Comparison of ENCODE assay signal across 16 cellular contexts in the genomic region with DNA sequence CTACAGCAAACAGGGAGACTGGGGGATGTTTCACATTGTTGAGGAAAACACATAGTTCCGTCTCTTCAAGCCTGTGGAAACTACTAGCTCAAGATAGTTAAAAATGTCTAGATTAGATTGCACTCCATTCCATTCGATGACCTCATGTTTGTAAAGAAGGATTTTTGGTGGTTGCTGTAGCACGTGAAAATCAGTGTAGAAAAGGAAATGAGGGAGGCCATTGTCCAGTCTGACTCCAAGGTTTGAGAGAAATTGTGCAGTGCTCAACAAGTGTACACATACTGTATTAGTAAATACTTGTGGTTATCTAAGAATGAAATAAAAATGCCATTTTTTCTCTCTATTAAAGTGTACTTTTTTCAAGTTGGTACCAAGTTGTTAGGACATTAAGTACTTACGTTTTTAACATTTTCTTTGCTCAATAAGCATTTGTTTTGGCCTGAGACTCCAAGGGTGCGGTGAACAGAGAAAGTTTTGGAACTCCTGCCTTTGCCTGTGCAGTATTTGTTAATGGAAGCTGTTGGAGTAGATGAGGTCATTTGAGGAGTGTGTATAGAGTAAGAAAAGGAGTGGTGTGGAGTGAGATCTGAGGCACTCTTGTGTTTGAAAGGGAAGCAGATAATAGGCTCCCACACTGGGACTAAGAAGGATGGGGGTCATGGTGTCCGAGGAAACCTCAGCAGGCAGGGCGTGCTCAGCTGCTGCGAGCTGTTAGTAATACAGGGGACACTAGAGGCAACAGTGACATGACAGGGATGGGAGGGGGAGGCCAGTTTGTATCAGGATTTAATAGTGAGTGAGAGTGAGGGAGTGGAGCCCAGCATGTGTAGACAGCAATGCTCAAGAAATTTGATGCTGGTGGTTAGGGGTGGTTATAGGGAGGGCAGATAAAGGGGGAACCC. TPM values are rescaled to one million over a fixed set of nuclear protein-coding genes. Genes with fewer than 3 reads are reported as not detected.
DNase-seq lines count a peak whose midpoint lies in the region; ATAC-seq and TF ChIP-seq lines count a peak whose summit lies in the region.
"Had no signal": no experiment of that assay in that cellular context is flagged by ENCODE, and none has a peak within 500 bp of the region (broad histone marks: within the 10 kb centered on the region; RNA-seq: fewer than 3 reads in every experiment).

No MANE protein-coding gene starts in this region.

- peak; percentile 20 for DNase-seq in AG04450 (ENCODE audit: low read depth, low spot score)
- peak; percentile 81 for DNase-seq in HFFc6
- peak; percentile 57 for DNase-seq in ecto neural progenitor cell (ENCODE audit: low spot score)
- peak in 1 of 2 donors; percentile 39 for DNase-seq in left lung
- DNase-seq in central memory CD4-positive, alpha-beta T cell = no peak
- DNase-seq in GM20000 (ENCODE audit: low spot score) = no peak
- no peak for DNase-seq in activated CD4-positive, alpha-beta T cell treated with anti-CD3 and anti-CD28 coated beads, Interleukin-2, amount 10 ng/mL, durations not matched to agents 24 days and 14 days
- DNase-seq: kidney, NCI-H2081 treated with DMSO at 0.1 percent for 48 hours, ovary, PC-9, T1000 had no signal

- no peaks in the 10 kb centered on the region for H3K27me3 ChIP-seq in AG04450 (ENCODE audit: control insufficient read depth, insufficient read depth, low read length)
- peaks cover 4 to 45% of the 10 kb centered on the region in 2 donors for H3K27me3 ChIP-seq in left lung
- H3K27me3 ChIP-seq: ovary had no signal

- H3K27ac Mint-ChIP-seq in HFFc6 = no peak overlapping the region
- H3K27ac Mint-ChIP-seq in activated CD4-positive, alpha-beta T cell treated with anti-CD3 and anti-CD28 coated beads, Interleukin-2, amount 10 ng/mL, durations not matched to agents 24 days and 14 days = no peak overlapping the region
- H3K27ac Mint-ChIP-seq: activated naive CD8-positive, alpha-beta T cell; IgD-negative memory B cell had no signal

- H3K36me3 Mint-ChIP-seq in HFFc6 (ENCODE audit: low read depth) = peaks cover 9% of the 10 kb centered on the region
- no peaks in the 10 kb centered on the region for H3K36me3 Mint-ChIP-seq in activated CD4-positive, alpha-beta T cell treated with anti-CD3 and anti-CD28 coated beads, Interleukin-2, amount 10 ng/mL, durations not matched to agents 24 days and 14 days (ENCODE audit: low read depth)
- H3K36me3 Mint-ChIP-seq: activated naive CD8-positive, alpha-beta T cell; IgD-negative memory B cell had no signal

- H3K27ac ChIP-seq in AG04450 (ENCODE audit: low read depth, low read length) (peak overlapping the region; percentile 79), left lung (peak overlapping the region in 1 of 2 donors; percentile 37)
- H3K27ac ChIP-seq: BLaER1 treated with 17β-estradiol and CSF1 and Interleukin-3, amounts not matched to agents 10 nM and 100 nM; ovary; PC-9 had no signal

- CTCF ChIA-PET in AG04450 (lab: Charles Lee) = interaction anchor here (1.6 kb wide), 1 partner anchor 136 kb away, joined by 7 read pairs; no protein-coding TSS in a partner anchor

- H3K9me3 Mint-ChIP-seq in HFFc6 = no peaks in the 10 kb centered on the region
- H3K9me3 Mint-ChIP-seq in activated CD4-positive, alpha-beta T cell treated with anti-CD3 and anti-CD28 coated beads, Interleukin-2, amount 10 ng/mL, durations not matched to agents 24 days and 14 days = no peaks in the 10 kb centered on the region

- H3K36me3 ChIP-seq in left lung = no peaks in the 10 kb centered on the region
- H3K36me3 ChIP-seq: BLaER1 treated with 17β-estradiol and CSF1 and Interleukin-3, amounts not matched to agents 10 nM and 100 nM; ovary had no signal

- H3K27me3 Mint-ChIP-seq in HFFc6 (ENCODE audit: insufficient read depth) = no peaks in the 10 kb centered on the region
- peaks cover 16% of the 10 kb centered on the region for H3K27me3 Mint-ChIP-seq in activated CD4-positive, alpha-beta T cell treated with anti-CD3 and anti-CD28 coated beads, Interleukin-2, amount 10 ng/mL, durations not matched to agents 24 days and 14 days

- H3K4me1 Mint-ChIP-seq in HFFc6 (ENCODE audit: low read depth) = peaks cover 48% of the 10 kb centered on the region
- no peaks in the 10 kb centered on the region for H3K4me1 Mint-ChIP-seq in activated CD4-positive, alpha-beta T cell treated with anti-CD3 and anti-CD28 coated beads, Interleukin-2, amount 10 ng/mL, durations not matched to agents 24 days and 14 days

- TF ChIP-seq CTCF in AG04450 (IDR thresholded peaks at IDR 0.05; ENCODE audit: low read depth, low read length) (no peak), HFFc6 (IDR thresholded peaks at IDR 0.05) (no peak), left lung (IDR thresholded peaks at IDR 0.05) (no peak), GM20000 (IDR thresholded peaks at IDR 0.05; ENCODE audit: extremely low read depth, missing control alignments) (no peak)

- ATAC-seq in left lung = peak; percentile 64
- no peak for ATAC-seq in HG03460 (IDR thresholded peaks at IDR 0.05; ENCODE audit: unreplicated experiment)

- intact Hi-C loops in left lung (cut with DNase I) = no loop called here
- intact Hi-C loops in activated CD4-positive, alpha-beta T cell treated with anti-CD3 and anti-CD28 coated beads, Interleukin-2, amount 10 ng/mL, durations not matched to agents 24 days and 14 days (cut with micrococcal nuclease) = no loop called here

- H3K4me3 ChIP-seq in AG04450 (ENCODE audit: low read depth, low read length) (no peak overlapping the region), left lung (no peak overlapping the region)
- H3K4me3 ChIP-seq: BLaER1 treated with 17β-estradiol and CSF1 and Interleukin-3, amounts not matched to agents 10 nM and 100 nM; ovary; PC-9 had no signal

- POLR2A ChIA-PET in AG04450 (lab: Yijun Ruan, JAX) = no interaction called here

- H3K4me1 ChIP-seq in left lung = peaks cover 6 to 9% of the 10 kb centered on the region in 2 donors

- H3K9me3 ChIP-seq in AG04450 (ENCODE audit: control insufficient read depth, insufficient read depth, low read length) (no peaks in the 10 kb centered on the region), left lung (no peaks in the 10 kb centered on the region)
- H3K9me3 ChIP-seq: ovary had no signal

- no peak overlapping the region for H3K4me3 Mint-ChIP-seq in HFFc6
- H3K4me3 Mint-ChIP-seq in activated CD4-positive, alpha-beta T cell treated with anti-CD3 and anti-CD28 coated beads, Interleukin-2, amount 10 ng/mL, durations not matched to agents 24 days and 14 days = no peak overlapping the region
- H3K4me3 Mint-ChIP-seq: activated naive CD8-positive, alpha-beta T cell; IgD-negative memory B cell had no signal

RNA-seq across cellular contexts. Expression of gene WASF3, which starts 4.4 kb away (rescaled TPM):
- 8.3 and 11.3 TPM in 2 replicates for polyA plus RNA-seq in AG04450 (2011; rRNA removed)
- polyA minus RNA-seq in AG04450 (2011; rRNA and poly(A)+ RNA removed) = 3.3 and 4.0 TPM in 2 replicates
- 10 to 100 TPM; 26.4 to 32.9 (median 28.2) TPM for total RNA-seq in HFFc6 (2021; fragmentation: NEBNext Ultra II Directional; extraction: Animal tissue kit (Norgen Biotek cat#: 25700))
- total RNA-seq in left lung = 10 to 100 TPM; 10.9 to 24.5 TPM
- 0.07 and 0.36 TPM in 2 replicates for total RNA-seq in activated CD4-positive, alpha-beta T cell treated with anti-CD3 and anti-CD28 coated beads, Interleukin-2, amount 10 ng/mL, durations not matched to agents 24 days and 14 days
- polyA plus RNA-seq: IgD-negative memory B cell had no signal

Comparison
In these comparisons a context has a peak if more than half of its experiments do, and no peak if none do; other contexts are left out.
1. DNase-seq: peak in AG04450 (single experiment), HFFc6 (single experiment) and ecto neural progenitor cell (single experiment); none in central memory CD4-positive, alpha-beta T cell (single experiment), GM20000 (single experiment) and activated CD4-positive, alpha-beta T cell treated with anti-CD3 and anti-CD28 coated beads, Interleukin-2, amount 10 ng/mL, durations not matched to agents 24 days and 14 days (single experiment).